Comparison of ENCODE assay signal across 25 cellular contexts in the genomic region with DNA sequence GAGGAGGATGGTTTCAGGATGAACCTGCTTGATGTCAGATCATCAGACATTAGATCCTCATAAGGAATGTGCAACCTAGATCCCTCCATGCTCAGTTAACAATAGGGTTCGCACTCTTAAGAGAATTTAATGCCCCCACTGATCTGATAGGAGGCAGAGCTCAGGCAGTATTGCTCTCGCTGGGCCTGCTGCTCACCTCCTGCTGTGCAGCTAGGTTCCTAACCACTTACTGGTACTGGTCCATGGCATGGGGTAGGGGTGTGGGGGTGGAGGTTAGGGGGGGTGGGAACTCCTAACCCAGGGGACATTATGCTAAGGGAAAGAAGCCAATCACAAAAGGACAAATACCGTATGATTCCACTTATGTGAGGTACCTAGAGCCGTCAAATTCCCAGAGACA.
"Had no signal": no experiment of that assay in that cellular context is flagged by ENCODE, and none has a peak within 500 bp of the region (broad histone marks: within the 10 kb centered on the region; RNA-seq: fewer than 3 reads in every experiment).

No MANE protein-coding gene starts in this region.

- FAIRE-seq: HepG2, K562 had no signal

- DNase-seq: Kasumi-1; MM.1S; NCI-H1092 treated with DMSO at 0.1 percent for 48 hours; NCI-H1436; NCI-H187; NCI-H2029; NCI-H2081 treated with DMSO at 0.1 percent for 48 hours; NCI-H2171; NCI-H226; NCI-H446; NCI-H510A; NCI-H524 treated with DMSO at 0.1 percent for 48 hours; NCI-H69; NCI-H774; NK-92 treated with Interleukin-12 subunit alpha and Interleukin-12 subunit beta, amount 100 ng/mL, for 24 hours; PC-3; Right ventricle myocardium superior; SK-N-SH; SW 1271; T-cell had no signal

- H3K36me3 Mint-ChIP-seq: IgD-negative memory B cell, T-cell had no signal

- H3K27ac ChIP-seq: KMS-11 had no signal

- H3K9me3 Mint-ChIP-seq: T-cell had no signal

- H3K27me3 Mint-ChIP-seq: T-cell had no signal

- H3K27ac Mint-ChIP-seq: IgD-negative memory B cell, T-cell had no signal

- H3K4me3 Mint-ChIP-seq: IgD-negative memory B cell, T-cell had no signal

- ATAC-seq: HepG2, K562, Panc1, PC-3, T-cell had no signal

- H3K4me3 ChIP-seq: K562 had no signal

- H3K4me1 Mint-ChIP-seq: IgD-negative memory B cell, T-cell had no signal
